ENCODE assay signal across 8 cellular contexts in the genomic region with DNA sequence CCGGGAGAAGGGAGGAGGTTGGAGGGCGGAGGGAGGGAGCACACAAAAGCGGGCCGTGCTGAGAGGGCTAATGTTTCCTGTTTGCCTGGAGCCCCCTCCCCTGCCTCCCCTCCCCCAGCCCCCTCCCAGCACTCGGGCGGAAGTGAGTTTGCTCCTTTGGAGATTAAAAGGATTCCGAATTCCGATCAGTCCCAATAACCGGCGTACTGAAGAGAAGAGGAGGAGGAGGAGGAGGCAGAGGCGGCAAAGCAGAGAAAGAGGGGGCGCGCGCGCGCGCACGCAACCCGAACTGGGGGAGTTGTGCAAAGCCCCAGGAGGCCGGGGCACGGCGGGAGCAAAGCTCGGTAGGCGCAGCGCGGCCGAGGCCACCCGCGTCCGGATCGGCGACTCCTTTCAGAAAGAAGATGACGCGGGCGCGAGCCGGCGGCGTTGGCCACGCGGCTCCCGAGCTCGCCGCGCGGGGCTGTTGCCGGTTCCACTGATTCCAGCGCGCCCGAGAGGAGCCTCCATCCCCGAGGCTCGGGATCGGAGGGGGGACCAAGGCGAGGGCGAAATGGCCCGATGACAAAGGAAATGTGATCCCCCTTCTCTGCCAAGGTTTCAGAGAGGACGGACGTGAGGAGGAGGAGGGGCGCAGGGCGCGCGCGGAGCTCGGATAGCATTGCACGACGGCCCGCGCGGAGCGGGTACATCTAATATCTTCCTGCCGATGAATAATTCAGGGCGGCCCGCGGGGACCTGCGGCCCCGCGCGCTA. TPM values are rescaled to one million over a fixed set of nuclear protein-coding genes. Genes with fewer than 3 reads are reported as not detected.
A peak's percentile ranks its signal among the peaks of the same experiment; 100 is the strongest.
DNase-seq lines count a peak whose midpoint lies in the region; ATAC-seq and TF ChIP-seq lines count a peak whose summit lies in the region.

No MANE protein-coding gene starts in this region.

- no peaks in the 10 kb centered on the region for H3K9me3 ChIP-seq in gastroesophageal sphincter

- DNase-seq in AG04449 (ENCODE audit: low read depth, low spot score) = no peak
- DNase-seq in GM13977 (ENCODE audit: low spot score) = peak; percentile 66
- DNase-seq in activated CD4-positive, alpha-beta memory T cell treated with anti-CD3 and anti-CD28 coated beads for 36 hours = peak; percentile 32
- DNase-seq in posterior vena cava (ENCODE audit: low spot score) = peak; percentile 80
- no peak for DNase-seq in RWPE1 (ENCODE audit: low spot score)

- TF ChIP-seq EP300 in gastroesophageal sphincter (IDR thresholded peaks at IDR 0.05) = no peak

- no peaks in the 10 kb centered on the region for H3K9me3 Mint-ChIP-seq in activated CD4-positive, alpha-beta memory T cell treated with anti-CD3 and anti-CD28 coated beads for 36 hours

- in situ Hi-C loops in GM13977 (cut with MboI; ENCODE audit: low pct_unique_long_range_greater_than_20kb, low sequenced_read_pairs, unreplicated experiment) = no loop called here

- POLR2A ChIA-PET in AG04449 (lab: Yijun Ruan, JAX) = no interaction called here
- POLR2A ChIA-PET in activated CD4-positive, alpha-beta memory T cell treated with anti-CD3 and anti-CD28 coated beads for 36 hours (lab: Charles Lee) = no interaction called here
- POLR2A ChIA-PET in RWPE1 (lab: Yijun Ruan, JAX; ENCODE audit: low non-redundant PET) = no interaction called here

- intact Hi-C loops in activated CD4-positive, alpha-beta memory T cell treated with anti-CD3 and anti-CD28 coated beads for 36 hours (cut with micrococcal nuclease) = loop anchor here (5.0 kb wide), 2 partner anchors 34 to 66 kb away; no protein-coding TSS in a partner anchor
- intact Hi-C loops in posterior vena cava (cut with DNase I) = no loop called here

- CTCF ChIA-PET in AG04449 (lab: Yijun Ruan, JAX) = no interaction called here
- CTCF ChIA-PET in activated CD4-positive, alpha-beta memory T cell treated with anti-CD3 and anti-CD28 coated beads for 36 hours (lab: Charles Lee) = no interaction called here
- CTCF ChIA-PET in RWPE1 (lab: Yijun Ruan, JAX) = no interaction called here

- no peak overlapping the region for H3K27ac ChIP-seq in gastroesophageal sphincter
- H3K27ac ChIP-seq in RWPE1 = no peak overlapping the region

- H3K27me3 Mint-ChIP-seq in activated CD4-positive, alpha-beta memory T cell treated with anti-CD3 and anti-CD28 coated beads for 36 hours = peaks cover 46% of the 10 kb centered on the region

- H3K36me3 ChIP-seq in gastroesophageal sphincter = no peaks in the 10 kb centered on the region

- H3K27ac Mint-ChIP-seq in activated CD4-positive, alpha-beta memory T cell treated with anti-CD3 and anti-CD28 coated beads for 36 hours = no peak overlapping the region

- TF ChIP-seq CTCF in AG04449 (IDR thresholded peaks at IDR 0.05; ENCODE audit: insufficient read depth, low read length, missing control alignments) (no peak), GM13977 (IDR thresholded peaks at IDR 0.05; ENCODE audit: extremely low read depth, insufficient read depth, missing control alignments) (no peak), gastroesophageal sphincter (IDR thresholded peaks at IDR 0.05) (no peak), RWPE1 (conservative IDR thresholded peaks at IDR 0.05; ENCODE audit: low read depth) (no peak)

- peak overlapping the region; percentile 62 for H3K4me3 Mint-ChIP-seq in activated CD4-positive, alpha-beta memory T cell treated with anti-CD3 and anti-CD28 coated beads for 36 hours

- H3K27me3 ChIP-seq in gastroesophageal sphincter = peaks cover 66% of the 10 kb centered on the region

- H3K4me1 ChIP-seq in gastroesophageal sphincter = peaks cover 0 to 33% (median 17%) of the 10 kb centered on the region in 3 donors

- H3K4me1 Mint-ChIP-seq in activated CD4-positive, alpha-beta memory T cell treated with anti-CD3 and anti-CD28 coated beads for 36 hours (ENCODE audit: low read depth) = peaks cover 25% of the 10 kb centered on the region

- no peak for ATAC-seq in gastroesophageal sphincter
- ATAC-seq in HG02885 (IDR thresholded peaks at IDR 0.05; ENCODE audit: poor library complexity, unreplicated experiment) = no peak
- ATAC-seq in HG02571 (IDR thresholded peaks at IDR 0.05; ENCODE audit: unreplicated experiment) = no peak

- no CpG with 5 or more reads among the region's 78 CpGs for WGBS in gastroesophageal sphincter (ENCODE audit: low coverage in 1 of 2), 2 donors

- peak overlapping the region; percentile 38 for H3K4me3 ChIP-seq in AG04449 (ENCODE audit: low read depth, low read length)
- H3K4me3 ChIP-seq in gastroesophageal sphincter = peak overlapping the region; percentile 23 to 49

- no peak for TF ChIP-seq POLR2A in gastroesophageal sphincter (IDR thresholded peaks at IDR 0.05)

- no peaks in the 10 kb centered on the region for H3K36me3 Mint-ChIP-seq in activated CD4-positive, alpha-beta memory T cell treated with anti-CD3 and anti-CD28 coated beads for 36 hours

RNA-seq across cellular contexts. Expression of a gene that starts 1.2 kb away (rescaled TPM):
- total RNA-seq in activated CD4-positive, alpha-beta memory T cell treated with anti-CD3 and anti-CD28 coated beads for 36 hours = under 1 TPM; 0.02 TPM
- not detected for total RNA-seq in gastroesophageal sphincter
- total RNA-seq in posterior vena cava = not detected

Comparison
In these comparisons a context has a peak if more than half of its experiments do, and no peak if none do; other contexts are left out.
1. DNase-seq: peak in GM13977 (single experiment), activated CD4-positive, alpha-beta memory T cell treated with anti-CD3 and anti-CD28 coated beads for 36 hours (single experiment) and posterior vena cava (single experiment); none in AG04449 (single experiment) and RWPE1 (single experiment).